Comparison of ENCODE assay signal across 14 cellular contexts in genomic region chr15:67761343-67761742, GRCh38.
A peak's percentile ranks its signal among the peaks of the same experiment; 100 is the strongest.
DNase-seq lines count a peak whose midpoint lies in the region; ATAC-seq and TF ChIP-seq lines count a peak whose summit lies in the region.
"Had no signal": no experiment of that assay in that cellular context is flagged by ENCODE, and none has a peak within 500 bp of the region (broad histone marks: within the 10 kb centered on the region; RNA-seq: fewer than 3 reads in every experiment).

No MANE protein-coding gene starts in this region.

- H3K4me3 Mint-ChIP-seq in activated naive CD4-positive, alpha-beta T cell treated with anti-CD3 and anti-CD28 coated beads, Interleukin-2, amount 50 U/mL, for 24 hours, result peak overlapping the region; percentile 21
- H3K4me3 Mint-ChIP-seq in endodermal cell, result no peak overlapping the region

- H3K27me3 Mint-ChIP-seq in activated naive CD4-positive, alpha-beta T cell treated with anti-CD3 and anti-CD28 coated beads, Interleukin-2, amount 50 U/mL, for 24 hours, result no peaks in the 10 kb centered on the region
- H3K27me3 Mint-ChIP-seq in endodermal cell (ENCODE audit: insufficient read depth), result peaks cover 33% of the 10 kb centered on the region
- H3K27me3 Mint-ChIP-seq: naive B cell had no signal

- WGBS in endodermal cell (ENCODE audit: insufficient coverage in 1 of 2, insufficient read length in 1 of 2), 2 experiments, result 91 to 100% methylated on average over 2 to 4 of the region's 4 CpGs
- 25 to 59% (median 40%) methylated on average over 4 of the region's 4 CpGs for WGBS in stomach, 5 donors

- H3K36me3 Mint-ChIP-seq in activated naive CD4-positive, alpha-beta T cell treated with anti-CD3 and anti-CD28 coated beads, Interleukin-2, amount 50 U/mL, for 24 hours, result no peaks in the 10 kb centered on the region
- peaks cover 0 to 6% of the 10 kb centered on the region in 2 donors for H3K36me3 Mint-ChIP-seq in activated naive CD4-positive, alpha-beta T cell treated with anti-CD3 and anti-CD28 coated beads, Interleukin-2, amount 50 U/mL, for 72 hours
- no peaks in the 10 kb centered on the region for H3K36me3 Mint-ChIP-seq in endodermal cell (ENCODE audit: low read depth)
- H3K36me3 Mint-ChIP-seq: naive B cell had no signal

- TF ChIP-seq POLR2A in stomach (IDR thresholded peaks at IDR 0.05) (no peak), Peyer's patch (IDR thresholded peaks at IDR 0.05) (no peak)

- H3K9me3 ChIP-seq in endodermal cell (ENCODE audit: control insufficient read depth, low read length), result no peaks in the 10 kb centered on the region
- H3K9me3 ChIP-seq in stomach, result no peaks in the 10 kb centered on the region
- H3K9me3 ChIP-seq in Peyer's patch, result no peaks in the 10 kb centered on the region
- H3K9me3 ChIP-seq: heart right ventricle, SJSA1, tibial artery had no signal

- H3K4me1 ChIP-seq in endodermal cell (ENCODE audit: control insufficient read depth, insufficient read depth, low read length), result no peaks in the 10 kb centered on the region
- peaks cover 0 to 28% (median 12%) of the 10 kb centered on the region in 4 donors for H3K4me1 ChIP-seq in stomach
- H3K4me1 ChIP-seq in Peyer's patch, result peaks cover 0 to 7% (median 0%) of the 10 kb centered on the region in 4 donors
- H3K4me1 ChIP-seq: SJSA1, tibial artery had no signal

- H3K4me3 ChIP-seq in endodermal cell (ENCODE audit: low read length) (no peak overlapping the region), stomach (no peak overlapping the region), Peyer's patch (no peak overlapping the region)
- H3K4me3 ChIP-seq: heart right ventricle, SJSA1, tibial artery had no signal

- H3K9ac ChIP-seq in endodermal cell (ENCODE audit: extremely low read depth, low read length, poor library complexity, severe bottlenecking), result no peak overlapping the region

- no peaks in the 10 kb centered on the region for H3K9me3 Mint-ChIP-seq in activated naive CD4-positive, alpha-beta T cell treated with anti-CD3 and anti-CD28 coated beads, Interleukin-2, amount 50 U/mL, for 24 hours
- H3K9me3 Mint-ChIP-seq in activated naive CD4-positive, alpha-beta T cell treated with anti-CD3 and anti-CD28 coated beads, Interleukin-2, amount 50 U/mL, for 72 hours, result no peaks in the 10 kb centered on the region
- no peaks in the 10 kb centered on the region for H3K9me3 Mint-ChIP-seq in endodermal cell
- H3K9me3 Mint-ChIP-seq: naive B cell had no signal

- H3K36me3 ChIP-seq in endodermal cell (ENCODE audit: control insufficient read depth, insufficient read depth, low read length), result no peaks in the 10 kb centered on the region
- no peaks in the 10 kb centered on the region for H3K36me3 ChIP-seq in stomach
- no peaks in the 10 kb centered on the region for H3K36me3 ChIP-seq in Peyer's patch
- H3K36me3 ChIP-seq: SJSA1 had no signal

- H3K27me3 ChIP-seq in endodermal cell (ENCODE audit: control insufficient read depth, insufficient read depth, low read length, poor library complexity, severe bottlenecking) (peaks cover 35% of the 10 kb centered on the region), stomach (no peaks in the 10 kb centered on the region), Peyer's patch (no peaks in the 10 kb centered on the region)
- H3K27me3 ChIP-seq: heart right ventricle, SJSA1, tibial artery had no signal

- peak overlapping the region; percentile 61 for H3K27ac Mint-ChIP-seq in activated naive CD4-positive, alpha-beta T cell treated with anti-CD3 and anti-CD28 coated beads, Interleukin-2, amount 50 U/mL, for 24 hours
- peak overlapping the region in 1 of 2 donors; percentile 62 for H3K27ac Mint-ChIP-seq in activated naive CD4-positive, alpha-beta T cell treated with anti-CD3 and anti-CD28 coated beads, Interleukin-2, amount 50 U/mL, for 72 hours
- H3K27ac Mint-ChIP-seq in endodermal cell, result no peak overlapping the region

- ATAC-seq in activated naive CD4-positive, alpha-beta T cell treated with anti-CD3 and anti-CD28 coated beads, Interleukin-2, amount 50 U/mL, for 72 hours, result no peak
- ATAC-seq: heart right ventricle had no signal

- TF ChIP-seq CTCF in endodermal cell (conservative IDR thresholded peaks at IDR 0.05), result no peak
- no peak for TF ChIP-seq CTCF in stomach (IDR thresholded peaks at IDR 0.05)
- TF ChIP-seq CTCF in Peyer's patch (IDR thresholded peaks at IDR 0.05), result no peak

- TF ChIP-seq EP300 in stomach (IDR thresholded peaks at IDR 0.05), result no peak

- H3K27ac ChIP-seq in endodermal cell (ENCODE audit: low read depth, low read length) (peak overlapping the region; percentile 64), stomach (peak overlapping the region in 3 of 5 donors; percentile 11 to 49 (median 27)), Peyer's patch (peak overlapping the region in 1 of 4 donors; percentile 4)
- H3K27ac ChIP-seq: heart right ventricle, SJSA1, tibial artery had no signal

- DNase-seq in activated naive CD4-positive, alpha-beta T cell treated with anti-CD3 and anti-CD28 coated beads, Interleukin-2, amount 50 U/mL, for 72 hours (ENCODE audit: low spot score in 2 of 2), result no peak
- DNase-seq in NCI-H526 (lab: John Stamatoyannopoulos, UW) (peak; percentile 96 to 99), endodermal cell (no peak), stomach (no peak), Peyer's patch (no peak), NCI-H2227 (lab: John Stamatoyannopoulos, UW; ENCODE audit: unreplicated experiment) (no peak), anterior cingulate cortex (lab: John Stamatoyannopoulos, UW) (no peak)
- DNase-seq: DMS79 treated with DMSO at 0.1 percent for 48 hours, heart right ventricle, naive B cell, NCI-H1694, tibial artery had no signal

- H3K4me1 Mint-ChIP-seq in activated naive CD4-positive, alpha-beta T cell treated with anti-CD3 and anti-CD28 coated beads, Interleukin-2, amount 50 U/mL, for 24 hours, result peaks cover 78% of the 10 kb centered on the region
- H3K4me1 Mint-ChIP-seq in endodermal cell, result no peaks in the 10 kb centered on the region

- intact Hi-C loops in stomach (cut with DNase I; ENCODE audit: low total_unique reads), result no loop called here

Comparison
In these comparisons a context has a peak if more than half of its experiments do, and no peak if none do; other contexts are left out.
1. DNase-seq: peak in NCI-H526 (2 of 2); none in activated naive CD4-positive, alpha-beta T cell treated with anti-CD3 and anti-CD28 coated beads, Interleukin-2, amount 50 U/mL, for 72 hours (0 of 2), endodermal cell (single experiment), stomach (single experiment), Peyer's patch (0 of 3), NCI-H2227 (single experiment) and anterior cingulate cortex (0 of 58).